1 cellular context compared by ENCODE assay signal in the genomic region with DNA sequence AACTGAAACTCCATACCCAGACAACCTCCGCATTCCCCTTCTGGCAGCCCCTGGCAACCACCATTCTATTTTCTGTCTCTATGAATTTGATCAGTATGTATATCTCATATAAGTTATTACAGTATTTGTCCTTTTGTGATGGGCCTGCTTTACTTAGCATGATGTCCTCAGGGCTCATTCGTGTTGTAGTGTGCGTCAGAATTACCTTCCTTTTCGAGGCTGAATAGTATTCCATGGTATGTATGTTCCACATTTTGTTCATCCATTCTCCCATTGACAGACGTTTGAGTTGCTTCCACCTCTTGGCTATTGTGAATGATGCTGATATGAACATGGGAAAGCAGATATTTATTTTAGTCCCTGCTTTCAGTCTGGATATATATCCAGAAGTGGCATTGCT.
TF ChIP-seq lines count a peak whose summit lies in the region.

No MANE protein-coding gene starts in this region.

TF ChIP-seq in GM12878, 131 proteins besides CTCF, POLR2A, EP300 and RAD21:
- TF ChIP-seq BCL11A (IDR thresholded peaks at IDR 0.05; ENCODE audit: low read depth, low read length) (no peak), IKZF1 (conservative IDR thresholded peaks at IDR 0.05) (no peak), MEF2B (IDR thresholded peaks at IDR 0.05; ENCODE audit: partially characterized antibody, poor library complexity, severe bottlenecking) (no peak), FOS (IDR thresholded peaks at IDR 0.05; ENCODE audit: borderline replicate concordance, extremely low read depth, insufficient read length) (no peak), ETV6 (conservative IDR thresholded peaks at IDR 0.05 in 1 of 2, IDR thresholded peaks at IDR 0.05 in 1 of 2; ENCODE audit: borderline replicate concordance in 1 of 2, low read depth in 1 of 2) (no peak), MXI1 (IDR thresholded peaks at IDR 0.05; ENCODE audit: low read depth, low read length) (no peak)
